In genomic region chr20:3101737-3102574, GRCh38 we compare ENCODE assay signal across 12 cellular contexts. TPM values are rescaled to one million over a fixed set of nuclear protein-coding genes. Genes with fewer than 3 reads are reported as not detected.
DNase-seq lines count a peak whose midpoint lies in the region; ATAC-seq and TF ChIP-seq lines count a peak whose summit lies in the region.
"Had no signal": no experiment of that assay in that cellular context is flagged by ENCODE, and none has a peak within 500 bp of the region (broad histone marks: within the 10 kb centered on the region; RNA-seq: fewer than 3 reads in every experiment).

No MANE protein-coding gene starts in this region.

- H3K27me3 Mint-ChIP-seq in T-helper 17 cell: no peaks in the 10 kb centered on the region

- no peak for TF ChIP-seq CTCF in foreskin keratinocyte (conservative IDR thresholded peaks at IDR 0.05)

- intact Hi-C loops in posterior cingulate gyrus (cut with DNase I): no loop called here

- peak; percentile 81 for ATAC-seq in T-helper 17 cell
- no peak for ATAC-seq in HG03442 (IDR thresholded peaks at IDR 0.05; ENCODE audit: unreplicated experiment)
- no peak for ATAC-seq in foreskin keratinocyte
- ATAC-seq: WTC11 had no signal

- H3K27ac Mint-ChIP-seq in T-helper 17 cell: peak overlapping the region; percentile 80
- H3K27ac Mint-ChIP-seq: WTC11 had no signal

- no peaks in the 10 kb centered on the region for H3K4me1 ChIP-seq in foreskin keratinocyte
- H3K4me1 ChIP-seq: parathyroid adenoma had no signal

- H3K27ac ChIP-seq in foreskin keratinocyte: no peak overlapping the region
- H3K27ac ChIP-seq: parathyroid adenoma, thoracic aorta had no signal

- H3K36me3 Mint-ChIP-seq in T-helper 17 cell (ENCODE audit: low read depth): no peaks in the 10 kb centered on the region
- H3K36me3 Mint-ChIP-seq: WTC11 had no signal

- H3K4me1 Mint-ChIP-seq in T-helper 17 cell: peaks cover 15% of the 10 kb centered on the region

- DNase-seq in AML-193 (lab: John Stamatoyannopoulos, UW) (peak; percentile 23 to 31), T-helper 17 cell (no peak), posterior cingulate gyrus (peak in 7 of 10 donors; percentile 44 to 91 (median 66)), epidermal melanocyte (ENCODE audit: insufficient read length, low spot score) (no peak), foreskin keratinocyte (no peak), CD1c-positive myeloid dendritic cell (ENCODE audit: extremely low spot score) (no peak)
- DNase-seq in activated gamma-delta T cell treated with anti-CD3 and anti-CD28 coated beads, Interleukin-2, amount 50 U/mL, for 16 hours (ENCODE audit: low read depth): peak; percentile 39
- DNase-seq: KG1 had no signal

- H3K27me3 ChIP-seq in foreskin keratinocyte: no peaks in the 10 kb centered on the region

- H3K9me3 ChIP-seq in T-helper 17 cell (ENCODE audit: control insufficient read depth, low read length, poor library complexity, severe bottlenecking): no peaks in the 10 kb centered on the region
- H3K9me3 ChIP-seq: thoracic aorta had no signal

- H3K4me3 Mint-ChIP-seq in T-helper 17 cell: peak overlapping the region; percentile 74
- H3K4me3 Mint-ChIP-seq: WTC11 had no signal

RNA-seq across cellular contexts. Expression of gene AVP, which starts 17.4 kb away (rescaled TPM):
- not detected for total RNA-seq in T-helper 17 cell
- total RNA-seq in foreskin keratinocyte: not detected in 2 replicates
- polyA plus RNA-seq in foreskin keratinocyte: not detected in 2 replicates
- total RNA-seq: thoracic aorta had no signal

RNA-seq across cellular contexts. Expression of gene OXT, which starts 30.5 kb away (rescaled TPM):
- under 1 TPM in 1 of 2 donors, not detected in 1; 0.62 TPM for total RNA-seq in T-helper 17 cell
- total RNA-seq in foreskin keratinocyte: not detected in 2 replicates
- polyA plus RNA-seq in foreskin keratinocyte: not detected in 2 replicates
- total RNA-seq: thoracic aorta, WTC11 had no signal

RNA-seq across cellular contexts. Expression of gene MRPS26, which starts 56.1 kb away (rescaled TPM):
- total RNA-seq in T-helper 17 cell (10 to 100 TPM; 16.8 to 17.2 TPM), foreskin keratinocyte (67.7 and 81.4 TPM in 2 replicates)
- 96.9 and 101 TPM in 2 replicates for polyA plus RNA-seq in foreskin keratinocyte

RNA-seq across cellular contexts. Expression of gene FASTKD5, which starts 57.7 kb away (rescaled TPM):
- 10 to 100 TPM; 21.0 to 34.2 TPM for total RNA-seq in T-helper 17 cell
- total RNA-seq in foreskin keratinocyte: 17.6 and 19.1 TPM in 2 replicates
- 9.8 and 10.4 TPM in 2 replicates for polyA plus RNA-seq in foreskin keratinocyte

RNA-seq across cellular contexts. Expression of gene UBOX5, which starts 57.7 kb away (rescaled TPM):
- 1 to 10 TPM; 7.0 to 8.2 TPM for total RNA-seq in T-helper 17 cell
- total RNA-seq in foreskin keratinocyte: 4.5 TPM in 2 replicates
- polyA plus RNA-seq in foreskin keratinocyte: 3.3 TPM in 2 replicates

Comparison
In these comparisons a context has a peak if more than half of its experiments do, and no peak if none do; other contexts are left out.
1. DNase-seq: peak in AML-193 (2 of 2), activated gamma-delta T cell treated with anti-CD3 and anti-CD28 coated beads, Interleukin-2, amount 50 U/mL, for 16 hours (single experiment) and posterior cingulate gyrus (7 of 10); none in T-helper 17 cell (0 of 3), epidermal melanocyte (single experiment), foreskin keratinocyte (0 of 2) and CD1c-positive myeloid dendritic cell (single experiment).